In the genomic region with DNA sequence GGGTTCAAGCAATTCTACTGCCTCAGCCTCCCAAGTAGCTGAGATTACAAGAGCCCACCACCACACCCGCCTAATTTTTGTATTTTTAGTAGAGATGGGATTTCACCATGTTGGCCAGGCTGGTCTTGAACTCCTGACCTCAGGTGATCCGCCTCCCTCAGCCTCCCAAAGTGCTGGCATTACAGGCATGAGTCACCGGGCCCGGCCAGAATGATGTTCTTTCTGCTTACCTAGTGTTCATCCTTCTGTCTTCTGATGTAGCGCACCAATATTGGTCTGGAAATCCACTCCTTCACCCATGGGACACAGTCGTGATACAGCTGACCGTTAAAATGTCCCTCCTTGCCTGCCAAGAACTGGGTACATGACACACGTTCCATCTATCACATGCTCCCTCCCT, we compare ENCODE assay signal across 5 cellular contexts. TPM values are rescaled to one million over a fixed set of nuclear protein-coding genes. Genes with fewer than 3 reads are reported as not detected.
A peak's percentile ranks its signal among the peaks of the same experiment; 100 is the strongest.
DNase-seq lines count a peak whose midpoint lies in the region; ATAC-seq, FAIRE-seq and TF ChIP-seq lines count a peak whose summit lies in the region.
"Not testable (repeated sequence)": the region's sequence is repeated elsewhere in the genome, so short reads cannot be mapped to it uniquely, and the experiment has no call there.

No MANE protein-coding gene starts in this region.

- H3K79me2 ChIP-seq in HCT116 (ENCODE audit: insufficient read depth, low read length); H1 (ENCODE audit: control insufficient read depth in 1 of 2, insufficient read depth in 2 of 2, low read length in 2 of 2): not testable (repeated sequence)

- H3K23me2 ChIP-seq in H1 (ENCODE audit: low read depth, low read length): not testable (repeated sequence)

- RAD21 ChIA-PET in HCT116 (lab: Charles Lee; ENCODE audit: low non-redundant PET in 1 of 2, low total read pairs in 2 of 2, uncharacterized antibody in 2 of 2, unreplicated experiment in 2 of 2): not testable (repeated sequence)

- H3K9ac ChIP-seq in HCT116 (ENCODE audit: low read length); H1 (replicated peaks in 1 of 4; ENCODE audit: extremely low read depth in 1 of 4, low read depth in 3 of 4, low read length in 3 of 4): not testable (repeated sequence)

- not testable (repeated sequence) for H2AFZ ChIP-seq in HCT116 (ENCODE audit: low read depth, low read length, poor library complexity, severe bottlenecking); H1 (ENCODE audit: low read length)

- not testable (repeated sequence) for H2BK15ac ChIP-seq in H1 (ENCODE audit: low read length)

- not testable (repeated sequence) for H3K27me3 Mint-ChIP-seq in nephron progenitor cell (ENCODE audit: low read depth, poor library complexity)

- not testable (repeated sequence) for H3K9me3 ChIP-seq in HCT116 (ENCODE audit: control insufficient read depth in 1 of 2, insufficient read depth in 1 of 2, low read depth in 1 of 2, low read length in 2 of 2); H1 (ENCODE audit: insufficient read depth in 2 of 2, low read depth in 1 of 2, low read length in 1 of 2); upper lobe of right lung

- not testable (repeated sequence) for H3K14ac ChIP-seq in H1 (ENCODE audit: insufficient read length)

- H4K5ac ChIP-seq in H1 (ENCODE audit: insufficient read length, low read depth, low read length): not testable (repeated sequence)

- not testable (repeated sequence) for H3K4me3 ChIP-seq in HCT116 (replicated peaks in 1 of 2; ENCODE audit: low read depth in 1 of 2, low read length in 2 of 2); H1 (ENCODE audit: extremely low read depth in 1 of 4, insufficient read depth in 2 of 4, low read depth in 3 of 4, low read length in 4 of 4); upper lobe of right lung

- not testable (repeated sequence) for H3K36me3 ChIP-seq in HCT116 (ENCODE audit: control insufficient read depth in 1 of 2, insufficient read depth in 2 of 2, low read length in 2 of 2); H1 (ENCODE audit: control insufficient read depth in 2 of 4, insufficient read depth in 4 of 4, low read length in 3 of 4); upper lobe of right lung

- peaks cover 48% of the 10 kb centered on the region for H3K4me1 Mint-ChIP-seq in nephron progenitor cell

- H4K8ac ChIP-seq in H1 (ENCODE audit: extremely low read depth, insufficient read depth, low read length): not testable (repeated sequence)

- WGBS in H1 (ENCODE audit: extremely low coverage in 1 of 2, insufficient coverage in 1 of 2, insufficient read length in 1 of 2, insufficient replicate concordance in 2 of 2, low coverage in 1 of 2, low lambda C conversion rate in 2 of 2, missing lambda C conversion rate in 1 of 2), 2 experiments: 92% methylated on average over 8 of the region's 8 CpGs; no CpG with 5 or more reads in 1 of the 2 experiments

- H3K4me3 Mint-ChIP-seq in nephron progenitor cell: not testable (repeated sequence)

- BruUV-seq in HCT116 (replicated peaks; lab: Mats Ljungman, UMichigan): not testable (repeated sequence)

- H2AK5ac ChIP-seq in H1 (ENCODE audit: low read depth, low read length): not testable (repeated sequence)

- TF ChIP-seq EP300 in H1 (IDR thresholded peaks at IDR 0.05; ENCODE audit: borderline replicate concordance in 1 of 2, low read depth in 2 of 2, low read length in 2 of 2): not testable (repeated sequence)

- H3K9me2 ChIP-seq in HCT116 (ENCODE audit: insufficient read depth): not testable (repeated sequence)

- POLR2A ChIA-PET in HCT116 (lab: Charles Lee): interaction anchor here (1.3 kb wide), 1 partner anchor 10 kb away, joined by 5 read pairs; no protein-coding TSS in a partner anchor
- POLR2A ChIA-PET in H1 (lab: Charles Lee; ENCODE audit: partially characterized antibody): not testable (repeated sequence)

- H3K27ac Mint-ChIP-seq in nephron progenitor cell: peak overlapping the region; percentile 21

- peaks cover 8 to 30% of the 10 kb centered on the region in 2 experiments; a peak in 3 of 4 replicates for H3K4me1 ChIP-seq in HCT116 (ENCODE audit: control insufficient read depth in 1 of 2, insufficient read depth in 2 of 2, low read length in 2 of 2)
- H3K4me1 ChIP-seq in H1 (replicated peaks in 1 of 4; ENCODE audit: control insufficient read depth in 3 of 4, insufficient read depth in 4 of 4, low read length in 3 of 4); upper lobe of right lung: not testable (repeated sequence)

- 0 out of 2 replicates have a peak overlapping the region, but pooled peaks have one; percentile 68 for H2BK12ac ChIP-seq in H1 (ENCODE audit: low read depth, low read length)

- FAIRE-seq in H1 (lab: Jason Lieb, UNC): not testable (repeated sequence)

- not testable (repeated sequence) for H3K23ac ChIP-seq in H1 (ENCODE audit: insufficient read length)

- H3K4ac ChIP-seq in H1 (replicated peaks; ENCODE audit: insufficient read length, low read depth, low read length): peak overlapping the region; percentile 96

- peaks cover 11% of the 10 kb centered on the region for H3K9me3 Mint-ChIP-seq in nephron progenitor cell

- DNase-seq in HCT116 (ENCODE audit: low read depth, low spot score); H1 (ENCODE audit: low read depth in 1 of 2, low spot score in 2 of 2); nephron progenitor cell: not testable (repeated sequence)
- DNase-seq in M059J (ENCODE audit: low read depth) (peak; percentile 10), upper lobe of right lung (peak; percentile 20)

- H2BK120ac ChIP-seq in H1 (replicated peaks; ENCODE audit: low read depth, low read length): not testable (repeated sequence)

- not testable (repeated sequence) for H3K36me3 Mint-ChIP-seq in nephron progenitor cell (ENCODE audit: low read depth)

- intact Hi-C loops in HCT116 (cut with micrococcal nuclease); upper lobe of right lung (cut with DNase I): not testable (repeated sequence)

- not testable (repeated sequence) for H2BK5ac ChIP-seq in H1 (ENCODE audit: low read depth, low read length)

- CTCF ChIA-PET in HCT116 (lab: Charles Lee): not testable (repeated sequence)
- CTCF ChIA-PET in H1 (lab: Charles Lee; ENCODE audit: partially characterized antibody): interaction anchor here (1.3 kb wide), 1 partner anchor 18 kb away, joined by 3 read pairs; no protein-coding TSS in a partner anchor

- not testable (repeated sequence) for H4K20me1 ChIP-seq in HCT116 (ENCODE audit: insufficient read depth); H1 (replicated peaks in 1 of 2; ENCODE audit: control insufficient read depth in 1 of 2, insufficient read depth in 2 of 2, low read length in 2 of 2)

- H3K18ac ChIP-seq in H1 (ENCODE audit: extremely low read depth, low read length): not testable (repeated sequence)

- not testable (repeated sequence) for TF ChIP-seq CTCF in HCT116 (IDR thresholded peaks at IDR 0.05 in 2 of 3, conservative IDR thresholded peaks at IDR 0.05 in 1 of 3; ENCODE audit: borderline replicate concordance in 1 of 3, insufficient read depth in 1 of 3, low read depth in 2 of 3, low read length in 2 of 3); H1 (IDR thresholded peaks at IDR 0.05; ENCODE audit: control extremely low read depth in 1 of 3, insufficient read depth in 1 of 3, low read depth in 1 of 3, low read length in 3 of 3); nephron progenitor cell (IDR thresholded peaks at IDR 0.05); upper lobe of right lung (IDR thresholded peaks at IDR 0.05)

- H3K56ac ChIP-seq in H1 (replicated peaks; ENCODE audit: insufficient read length, low read depth, low read length): not testable (repeated sequence)

- H4K91ac ChIP-seq in H1 (replicated peaks; ENCODE audit: insufficient read length, low read length): peak overlapping the region; percentile 25

- not testable (repeated sequence) for H3K27ac ChIP-seq in HCT116 (ENCODE audit: low read depth, low read length); H1 (ENCODE audit: low read depth, low read length); upper lobe of right lung

- not testable (repeated sequence) for H3K79me1 ChIP-seq in H1 (ENCODE audit: low read depth, low read length)

- H2BK20ac ChIP-seq in H1 (ENCODE audit: low read length): not testable (repeated sequence)

- H3K27me3 ChIP-seq in HCT116 (ENCODE audit: insufficient read depth, low read length); H1 (replicated peaks in 1 of 4; ENCODE audit: control insufficient read depth in 3 of 4, extremely low read depth in 1 of 4, insufficient read depth in 3 of 4, low read length in 3 of 4); upper lobe of right lung: not testable (repeated sequence)

- TF ChIP-seq RAD21 in HCT116 (IDR thresholded peaks at IDR 0.05; ENCODE audit: low read depth); H1 (IDR thresholded peaks at IDR 0.05 in 1 of 2, conservative IDR thresholded peaks at IDR 0.05 in 1 of 2; ENCODE audit: low read depth in 2 of 2, low read length in 2 of 2): not testable (repeated sequence)

- not testable (repeated sequence) for TF ChIP-seq POLR2A in HCT116 (IDR thresholded peaks at IDR 0.05; ENCODE audit: borderline replicate concordance, extremely low read depth, insufficient read depth, insufficient read length); H1 (IDR thresholded peaks at IDR 0.05; ENCODE audit: control extremely low read depth in 1 of 2, low read depth in 2 of 2, low read length in 2 of 2)

- ATAC-seq in HCT116: peak; percentile 54
- ATAC-seq in upper lobe of right lung: not testable (repeated sequence)

- peak overlapping the region; percentile 37 for H3K4me2 ChIP-seq in HCT116 (ENCODE audit: low read length)
- not testable (repeated sequence) for H3K4me2 ChIP-seq in H1 (ENCODE audit: insufficient read depth in 1 of 2, low read depth in 2 of 2, low read length in 2 of 2)

RNA-seq across cellular contexts. Expression of gene SLC45A1, which starts 39.2 kb away (rescaled TPM):
- total RNA-seq in HCT116 (2021; ENCODE audit: unreplicated experiment) (13.8 TPM), upper lobe of right lung (1.9 TPM)
- 17.0 and 21.0 TPM in 2 replicates for polyA plus RNA-seq in HCT116 (2012)
- total RNA-seq in M059J (2014; rRNA removed; shearing (Covaris generic)): 0.27 TPM in 1 of 2 replicates, not detected in the other
- total RNA-seq in H1 (2021; fragmentation: NEBNext Ultra II Directional; extraction: Animal tissue kit (Norgen Biotek cat#: 25700)): 1.6 and 1.7 TPM in 2 replicates
- polyA plus RNA-seq in H1 (2011; rRNA removed): 1.0 and 1.6 TPM in 2 replicates
- 0.96 TPM for polyA plus RNA-seq in H1 (2011; cell fraction: cytosol; rRNA removed)
- polyA plus RNA-seq in H1 (2011; cell fraction: nucleus; rRNA removed): 1.5 TPM
- polyA plus RNA-seq in H1 (2012, experiment 1 of 2): 1.6 to 2.1 TPM (median 1.8 TPM) in 4 replicates
- polyA plus RNA-seq in H1 (2012, experiment 2 of 2): 1.8 TPM
- 2.7 TPM for polyA plus RNA-seq in H1 (2013, experiment 1 of 2)
- 3.0 TPM for polyA plus RNA-seq in H1 (2013, experiment 2 of 2)
- 0.32 and 1.1 TPM in 2 replicates for polyA minus RNA-seq in H1 (2011; rRNA and poly(A)+ RNA removed)
- not detected for polyA minus RNA-seq in H1 (2011; cell fraction: cytosol; rRNA and poly(A)+ RNA removed)
- 1.2 TPM for polyA minus RNA-seq in H1 (2011; cell fraction: nucleus; rRNA and poly(A)+ RNA removed)
